Comparison of ENCODE assay signal across 26 cellular contexts in the genomic region with DNA sequence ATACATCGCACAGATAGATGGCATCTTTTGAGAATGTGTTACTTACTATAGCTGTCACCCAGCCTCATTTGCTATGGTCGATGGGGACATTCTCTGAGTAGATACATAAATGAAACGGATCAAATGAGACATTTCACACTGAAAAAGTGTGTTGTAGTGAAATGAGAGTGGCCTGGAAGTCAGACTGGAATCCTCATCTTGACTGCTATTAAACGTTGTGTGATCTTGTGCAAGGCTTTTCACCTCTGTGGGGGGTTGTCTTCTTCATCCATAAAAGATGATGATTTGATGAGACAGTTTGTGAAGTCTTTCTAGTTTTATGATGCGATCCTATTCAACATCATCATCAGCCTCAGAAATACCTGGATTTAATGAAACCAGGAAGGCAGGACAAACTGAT.
"Had no signal": no experiment of that assay in that cellular context is flagged by ENCODE, and none has a peak within 500 bp of the region (broad histone marks: within the 10 kb centered on the region; RNA-seq: fewer than 3 reads in every experiment).

No MANE protein-coding gene starts in this region.

- H3K4me1 ChIP-seq: colonic mucosa, esophagus squamous epithelium, gastrocnemius medialis, heart right ventricle, left lung, lower lobe of right lung had no signal

- H3K9me3 ChIP-seq: colonic mucosa, esophagus squamous epithelium, gastrocnemius medialis, lower lobe of right lung, mucosa of descending colon had no signal

- FAIRE-seq: endometrium, islet of Langerhans, keratinocyte had no signal

- H3K4me3 ChIP-seq: colonic mucosa, esophagus squamous epithelium, gastrocnemius medialis, heart right ventricle, left lung, lower lobe of right lung, mucosa of descending colon had no signal

- ATAC-seq: effector memory CD8-positive, alpha-beta T cell; esophagus mucosa; gastrocnemius medialis; heart right ventricle; left cardiac atrium; left lung; left ventricle myocardium superior; lower lobe of right lung; mucosa of descending colon had no signal

- DNase-seq: colonic mucosa; cortex of kidney; effector CD8-positive, alpha-beta T cell; effector memory CD8-positive, alpha-beta T cell; endodermal cell; erythroblast; esophagus squamous epithelium; foreskin fibroblast; foreskin melanocyte; gastrocnemius medialis; glutamatergic neuron; head of caudate nucleus; heart right ventricle; hippocampal formation; left cardiac atrium; left lung; left ventricle myocardium superior; lower lobe of right lung; mesenchymal stem cell; mucosa of descending colon; naive B cell had no signal

- H3K36me3 ChIP-seq: colonic mucosa, esophagus squamous epithelium, gastrocnemius medialis, heart right ventricle, left lung, lower lobe of right lung had no signal

- H3K27ac ChIP-seq: colonic mucosa, epithelial cell of prostate, esophagus squamous epithelium, gastrocnemius medialis, heart right ventricle, left lung, lower lobe of right lung had no signal

- H3K27me3 ChIP-seq: colonic mucosa, esophagus squamous epithelium, gastrocnemius medialis, heart right ventricle, left lung had no signal
